In genomic region chr11:115887316-115887715, GRCh38 we compare ENCODE assay signal across 18 cellular contexts.
"Had no signal": no experiment of that assay in that cellular context is flagged by ENCODE, and none has a peak within 500 bp of the region (broad histone marks: within the 10 kb centered on the region; RNA-seq: fewer than 3 reads in every experiment).

No MANE protein-coding gene starts in this region.

- H2AFZ ChIP-seq: neural progenitor cell had no signal

- H3K4me3 ChIP-seq: esophagus squamous epithelium, gastroesophageal sphincter, lower lobe of right lung, neural progenitor cell, pancreas, smooth muscle cell had no signal

- ATAC-seq: effector memory CD8-positive, alpha-beta T cell; gastroesophageal sphincter; left lobe of liver; lower lobe of right lung; natural killer cell; pancreas; right cardiac atrium had no signal

- H3K4me1 ChIP-seq: lower lobe of right lung, pancreas had no signal

- H3K27ac ChIP-seq: epithelial cell of prostate, esophagus squamous epithelium, gastroesophageal sphincter, lower lobe of right lung, neural progenitor cell, pancreas had no signal

- H3K9me3 ChIP-seq: esophagus squamous epithelium, lower lobe of right lung, pancreas had no signal

- H3K27me3 ChIP-seq: neural progenitor cell, pancreas had no signal

- H3K9ac ChIP-seq: neural progenitor cell had no signal

- H3K36me3 ChIP-seq: esophagus squamous epithelium, gastroesophageal sphincter, lower lobe of right lung, neural progenitor cell, pancreas had no signal

- DNase-seq: effector memory CD8-positive, alpha-beta T cell; esophagus squamous epithelium; foreskin fibroblast; glutamatergic neuron; islet precursor cell; lower lobe of right lung; natural killer cell; occipital lobe; pancreas; right cardiac atrium; stimulated activated CD4-positive, alpha-beta T cell treated with anti-CD3 and anti-CD28 coated beads, Interleukin-2, amount 100 ng/mL, for 48 hours; stimulated activated naive CD4-positive, alpha-beta T cell treated with Interleukin-2 at 50 U/mL for 16 hours; trophoblast cell had no signal

- H3K4me2 ChIP-seq: neural progenitor cell, smooth muscle cell had no signal
